2 cellular contexts compared by ENCODE assay signal in the genomic region with DNA sequence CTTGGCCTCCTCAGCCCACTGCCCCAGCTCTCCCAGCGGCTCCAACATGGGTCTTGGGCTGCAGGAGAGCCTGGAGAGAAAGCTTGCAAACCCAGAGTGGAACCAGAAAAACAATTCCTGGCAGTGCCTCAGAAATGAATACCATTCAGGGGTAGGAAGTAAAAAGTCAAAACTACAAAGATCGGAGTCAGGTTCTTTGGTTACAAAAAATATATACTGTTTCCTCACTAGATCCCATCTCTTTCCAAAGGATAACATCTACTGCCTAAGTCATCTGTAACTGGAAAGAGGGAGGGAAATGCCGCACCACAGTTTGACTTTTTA.
TF ChIP-seq lines count a peak whose summit lies in the region.

No MANE protein-coding gene starts in this region.

TF ChIP-seq in K562, 482 proteins besides CTCF, POLR2A, EP300 and RAD21:
- TF ChIP-seq ZNF280A (IDR thresholded peaks at IDR 0.05; ENCODE audit: low read depth, partially characterized antibody): no peak
- no peak for TF ChIP-seq CREB1 (IDR thresholded peaks at IDR 0.05)
- TF ChIP-seq CREB1 (CRISPR knock-in tag; IDR thresholded peaks at IDR 0.05): peak; percentile 3; the same call in 1 of the 2 replicates

TF ChIP-seq in HepG2, 621 proteins besides CTCF, POLR2A, EP300 and RAD21:
- peak; percentile 40; the same call in 1 of the 2 replicates for TF ChIP-seq ZNF317 (CRISPR knock-in tag; IDR thresholded peaks at IDR 0.05)
- TF ChIP-seq LCORL (IDR thresholded peaks at IDR 0.05): no peak
- TF ChIP-seq LCORL (CRISPR knock-in tag; IDR thresholded peaks at IDR 0.05): peak; percentile 46
- no peak for TF ChIP-seq ATF1 (CRISPR knock-in tag; IDR thresholded peaks at IDR 0.05)
TF ChIP-seq in HepG2: peak in this region for 2.
